In the genomic region with DNA sequence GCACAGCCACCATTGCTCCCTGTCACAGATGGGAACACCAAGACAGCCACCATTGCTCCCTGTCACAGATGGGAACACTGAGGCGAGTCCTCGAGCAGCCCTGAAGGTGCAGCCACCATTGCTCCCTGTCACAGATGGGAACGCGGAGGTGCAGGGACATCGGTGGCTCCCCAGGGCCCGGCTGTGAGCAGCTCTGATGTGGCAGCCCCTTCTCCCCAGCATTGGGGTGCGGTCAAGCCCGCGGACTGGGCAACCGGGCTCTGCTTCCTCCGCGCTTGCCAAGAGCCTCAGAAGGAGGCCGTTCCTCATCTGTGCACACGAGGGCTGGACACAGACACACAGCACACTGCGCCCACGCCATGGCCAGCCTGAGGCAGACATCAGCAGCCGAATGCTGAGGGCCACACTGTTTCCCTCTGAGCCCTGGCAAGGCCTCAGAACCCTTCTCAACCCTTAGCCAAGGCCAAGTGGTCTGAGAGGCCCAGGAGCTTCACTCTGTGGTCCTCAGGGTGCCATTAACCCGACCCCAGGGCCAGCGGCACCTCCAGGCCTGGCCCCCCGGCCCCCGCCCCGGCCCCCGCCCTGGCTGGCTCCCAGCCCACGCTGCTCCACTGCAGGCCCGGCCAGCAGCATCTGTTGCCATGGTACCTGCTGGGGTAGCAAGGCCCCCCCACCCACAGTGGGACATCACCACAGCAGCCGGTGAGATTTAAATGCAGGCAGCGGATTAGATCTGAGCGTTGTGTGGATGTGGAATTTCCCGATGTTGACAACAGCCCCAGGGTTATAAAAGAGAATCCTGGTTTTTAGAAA, we compare ENCODE assay signal across 2 cellular contexts.
TF ChIP-seq lines count a peak whose summit lies in the region.

No MANE protein-coding gene starts in this region.

TF ChIP-seq in SK-N-SH, 30 proteins besides CTCF, POLR2A, EP300 and RAD21:
- TF ChIP-seq TAF1 (IDR thresholded peaks at IDR 0.05; ENCODE audit: borderline replicate concordance, low read depth, low read length) (no peak), CHD2 (IDR thresholded peaks at IDR 0.05; ENCODE audit: low read length, partially characterized antibody) (no peak), MXI1 (IDR thresholded peaks at IDR 0.05; ENCODE audit: low read depth, low read length) (no peak), SMC3 (IDR thresholded peaks at IDR 0.05; ENCODE audit: low read depth, low read length) (no peak), TEAD4 (IDR thresholded peaks at IDR 0.05; ENCODE audit: borderline replicate concordance, insufficient read depth) (no peak)
- TF ChIP-seq, protein P1, sequence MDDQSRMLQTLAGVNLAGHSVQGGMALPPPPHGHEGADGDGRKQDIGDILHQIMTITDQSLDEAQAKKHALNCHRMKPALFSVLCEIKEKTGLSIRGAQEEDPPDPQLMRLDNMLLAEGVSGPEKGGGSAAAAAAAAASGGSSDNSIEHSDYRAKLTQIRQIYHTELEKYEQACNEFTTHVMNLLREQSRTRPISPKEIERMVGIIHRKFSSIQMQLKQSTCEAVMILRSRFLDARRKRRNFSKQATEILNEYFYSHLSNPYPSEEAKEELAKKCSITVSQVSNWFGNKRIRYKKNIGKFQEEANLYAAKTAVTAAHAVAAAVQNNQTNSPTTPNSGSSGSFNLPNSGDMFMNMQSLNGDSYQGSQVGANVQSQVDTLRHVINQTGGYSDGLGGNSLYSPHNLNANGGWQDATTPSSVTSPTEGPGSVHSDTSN (IDR thresholded peaks at IDR 0.05), result no peak
- TF ChIP-seq, protein P2, sequence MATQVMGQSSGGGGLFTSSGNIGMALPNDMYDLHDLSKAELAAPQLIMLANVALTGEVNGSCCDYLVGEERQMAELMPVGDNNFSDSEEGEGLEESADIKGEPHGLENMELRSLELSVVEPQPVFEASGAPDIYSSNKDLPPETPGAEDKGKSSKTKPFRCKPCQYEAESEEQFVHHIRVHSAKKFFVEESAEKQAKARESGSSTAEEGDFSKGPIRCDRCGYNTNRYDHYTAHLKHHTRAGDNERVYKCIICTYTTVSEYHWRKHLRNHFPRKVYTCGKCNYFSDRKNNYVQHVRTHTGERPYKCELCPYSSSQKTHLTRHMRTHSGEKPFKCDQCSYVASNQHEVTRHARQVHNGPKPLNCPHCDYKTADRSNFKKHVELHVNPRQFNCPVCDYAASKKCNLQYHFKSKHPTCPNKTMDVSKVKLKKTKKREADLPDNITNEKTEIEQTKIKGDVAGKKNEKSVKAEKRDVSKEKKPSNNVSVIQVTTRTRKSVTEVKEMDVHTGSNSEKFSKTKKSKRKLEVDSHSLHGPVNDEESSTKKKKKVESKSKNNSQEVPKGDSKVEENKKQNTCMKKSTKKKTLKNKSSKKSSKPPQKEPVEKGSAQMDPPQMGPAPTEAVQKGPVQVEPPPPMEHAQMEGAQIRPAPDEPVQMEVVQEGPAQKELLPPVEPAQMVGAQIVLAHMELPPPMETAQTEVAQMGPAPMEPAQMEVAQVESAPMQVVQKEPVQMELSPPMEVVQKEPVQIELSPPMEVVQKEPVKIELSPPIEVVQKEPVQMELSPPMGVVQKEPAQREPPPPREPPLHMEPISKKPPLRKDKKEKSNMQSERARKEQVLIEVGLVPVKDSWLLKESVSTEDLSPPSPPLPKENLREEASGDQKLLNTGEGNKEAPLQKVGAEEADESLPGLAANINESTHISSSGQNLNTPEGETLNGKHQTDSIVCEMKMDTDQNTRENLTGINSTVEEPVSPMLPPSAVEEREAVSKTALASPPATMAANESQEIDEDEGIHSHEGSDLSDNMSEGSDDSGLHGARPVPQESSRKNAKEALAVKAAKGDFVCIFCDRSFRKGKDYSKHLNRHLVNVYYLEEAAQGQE (IDR thresholded peaks at IDR 0.05; ENCODE audit: low read depth, low read length), result no peak

TF ChIP-seq in SK-N-SH treated with all-trans-retinoic acid at 6 μM for 48 hours, 23 proteins besides CTCF, POLR2A, EP300 and RAD21:
- no peak for TF ChIP-seq ISL1 (CRISPR knock-in tag; IDR thresholded peaks at IDR 0.05)
- no peak for TF ChIP-seq ZNF8 (CRISPR knock-in tag; IDR thresholded peaks at IDR 0.05)
- no peak for TF ChIP-seq TCF4 (CRISPR knock-in tag; IDR thresholded peaks at IDR 0.05; ENCODE audit: borderline replicate concordance)
- TF ChIP-seq RARB (CRISPR knock-in tag; IDR thresholded peaks at IDR 0.05), result no peak
- no peak for TF ChIP-seq BACH2 (CRISPR knock-in tag; IDR thresholded peaks at IDR 0.05; ENCODE audit: borderline replicate concordance)
- TF ChIP-seq ZNF70 (CRISPR knock-in tag; IDR thresholded peaks at IDR 0.05), result no peak
- TF ChIP-seq ARNTL (CRISPR knock-in tag; IDR thresholded peaks at IDR 0.05; ENCODE audit: borderline replicate concordance, low read depth), result no peak
- TF ChIP-seq, protein P3, sequence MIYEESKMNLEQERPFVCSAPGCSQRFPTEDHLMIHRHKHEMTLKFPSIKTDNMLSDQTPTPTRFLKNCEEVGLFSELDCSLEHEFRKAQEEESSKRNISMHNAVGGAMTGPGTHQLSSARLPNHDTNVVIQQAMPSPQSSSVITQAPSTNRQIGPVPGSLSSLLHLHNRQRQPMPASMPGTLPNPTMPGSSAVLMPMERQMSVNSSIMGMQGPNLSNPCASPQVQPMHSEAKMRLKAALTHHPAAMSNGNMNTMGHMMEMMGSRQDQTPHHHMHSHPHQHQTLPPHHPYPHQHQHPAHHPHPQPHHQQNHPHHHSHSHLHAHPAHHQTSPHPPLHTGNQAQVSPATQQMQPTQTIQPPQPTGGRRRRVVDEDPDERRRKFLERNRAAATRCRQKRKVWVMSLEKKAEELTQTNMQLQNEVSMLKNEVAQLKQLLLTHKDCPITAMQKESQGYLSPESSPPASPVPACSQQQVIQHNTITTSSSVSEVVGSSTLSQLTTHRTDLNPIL (CRISPR knock-in tag; IDR thresholded peaks at IDR 0.05; ENCODE audit: low read depth), result no peak
- TF ChIP-seq ZFP3 (CRISPR knock-in tag; IDR thresholded peaks at IDR 0.05), result no peak
- no peak for TF ChIP-seq ESRRG (CRISPR knock-in tag; IDR thresholded peaks at IDR 0.05)
- TF ChIP-seq PATZ1 (CRISPR knock-in tag; IDR thresholded peaks at IDR 0.05; ENCODE audit: borderline replicate concordance), result no peak
- TF ChIP-seq ZNF565 (CRISPR knock-in tag; conservative IDR thresholded peaks at IDR 0.05; ENCODE audit: low read depth), result no peak
- TF ChIP-seq ZFP30 (CRISPR knock-in tag; IDR thresholded peaks at IDR 0.05), result no peak
- no peak for TF ChIP-seq CSDC2 (CRISPR knock-in tag; IDR thresholded peaks at IDR 0.05)
- TF ChIP-seq OSR1 (CRISPR knock-in tag; IDR thresholded peaks at IDR 0.05), result no peak
